1 cellular context compared by ENCODE assay signal in genomic region chr19:41127801-41128300, GRCh38.
TF ChIP-seq lines count a peak whose summit lies in the region.

No MANE protein-coding gene starts in this region.

TF ChIP-seq in K562, 482 proteins besides CTCF, POLR2A, EP300 and RAD21:
- 0 out of 2 replicates have a peak, but pooled peaks have one; percentile 10 for TF ChIP-seq CREM (IDR thresholded peaks at IDR 0.05; ENCODE audit: low read depth)
- peak; percentile 95 for TF ChIP-seq TFAP4 (CRISPR knock-in tag; IDR thresholded peaks at IDR 0.05; ENCODE audit: borderline replicate concordance)
- peak; percentile 28; the same call in 1 of the 2 replicates for TF ChIP-seq CTBP1 (IDR thresholded peaks at IDR 0.05; ENCODE audit: borderline replicate concordance)
- TF ChIP-seq DACH1 (IDR thresholded peaks at IDR 0.05; ENCODE audit: partially characterized antibody), result peak; percentile 52
- TF ChIP-seq STAG1 (CRISPR knock-in tag; IDR thresholded peaks at IDR 0.05; ENCODE audit: borderline replicate concordance), result peak; percentile 30; the same call in 1 of the 2 replicates
- peak; percentile 96 for TF ChIP-seq NFIC (IDR thresholded peaks at IDR 0.05)
- TF ChIP-seq NRF1 (conservative IDR thresholded peaks at IDR 0.05 in 1 of 2, IDR thresholded peaks at IDR 0.05 in 1 of 2), result peak; percentile 73 to 77
TF ChIP-seq in K562: peak in this region for 7; not testable (repeated sequence) for 475.
